Comparison of ENCODE assay signal across 8 cellular contexts in genomic region chr11:115256326-115257197, GRCh38.
DNase-seq lines count a peak whose midpoint lies in the region; ATAC-seq and TF ChIP-seq lines count a peak whose summit lies in the region.

No MANE protein-coding gene starts in this region.

- DNase-seq in DMS153 treated with DMSO at 0.1 percent for 48 hours (lab: John Stamatoyannopoulos, UW; ENCODE audit: unreplicated experiment) = peak; percentile 46
- peak; percentile 5 for DNase-seq in activated CD8-positive, alpha-beta T cell treated with anti-CD3 and anti-CD28 coated beads for 36 hours
- no peak for DNase-seq in DMS 273 (lab: John Stamatoyannopoulos, UW; ENCODE audit: unreplicated experiment)
- DNase-seq in Calu3 = no peak
- DNase-seq in activated T-cell treated with anti-CD3 and anti-CD28 coated beads, Interleukin-2, amount 50 U/mL, for 24 hours = no peak
- no peak for DNase-seq in sciatic nerve (ENCODE audit: low spot score)

- H3K9me3 Mint-ChIP-seq in activated CD8-positive, alpha-beta T cell treated with anti-CD3 and anti-CD28 coated beads for 36 hours = peaks cover 2% of the 10 kb centered on the region
- no peaks in the 10 kb centered on the region for H3K9me3 Mint-ChIP-seq in Calu3 (ENCODE audit: low read depth, unreplicated experiment)
- no peaks in the 10 kb centered on the region for H3K9me3 Mint-ChIP-seq in activated T-cell treated with anti-CD3 and anti-CD28 coated beads, Interleukin-2, amount 50 U/mL, for 24 hours

- H3K27me3 Mint-ChIP-seq in activated CD8-positive, alpha-beta T cell treated with anti-CD3 and anti-CD28 coated beads for 36 hours = peaks cover 2% of the 10 kb centered on the region
- peaks cover 14% of the 10 kb centered on the region for H3K27me3 Mint-ChIP-seq in Calu3 (ENCODE audit: unreplicated experiment)
- H3K27me3 Mint-ChIP-seq in activated T-cell treated with anti-CD3 and anti-CD28 coated beads, Interleukin-2, amount 50 U/mL, for 24 hours = peaks cover 7% of the 10 kb centered on the region

- no peak for TF ChIP-seq CTCF in activated CD8-positive, alpha-beta T cell treated with anti-CD3 and anti-CD28 coated beads for 36 hours (IDR thresholded peaks at IDR 0.05)
- TF ChIP-seq CTCF in Calu3 (IDR thresholded peaks at IDR 0.05; ENCODE audit: unreplicated experiment) = no peak

- POLR2A ChIA-PET in activated CD8-positive, alpha-beta T cell treated with anti-CD3 and anti-CD28 coated beads for 36 hours (lab: Charles Lee) = no interaction called here

- H3K4me1 Mint-ChIP-seq in activated CD8-positive, alpha-beta T cell treated with anti-CD3 and anti-CD28 coated beads for 36 hours (ENCODE audit: low read depth) = peaks cover 5% of the 10 kb centered on the region
- H3K4me1 Mint-ChIP-seq in Calu3 (ENCODE audit: low read depth, unreplicated experiment) = no peaks in the 10 kb centered on the region
- H3K4me1 Mint-ChIP-seq in activated T-cell treated with anti-CD3 and anti-CD28 coated beads, Interleukin-2, amount 50 U/mL, for 24 hours (ENCODE audit: low read depth) = peaks cover 2% of the 10 kb centered on the region

- H3K27ac Mint-ChIP-seq in activated CD8-positive, alpha-beta T cell treated with anti-CD3 and anti-CD28 coated beads for 36 hours = peak overlapping the region; percentile 47
- H3K27ac Mint-ChIP-seq in Calu3 (ENCODE audit: unreplicated experiment) = no peak overlapping the region
- H3K27ac Mint-ChIP-seq in activated T-cell treated with anti-CD3 and anti-CD28 coated beads, Interleukin-2, amount 50 U/mL, for 24 hours = no peak overlapping the region

- no peak overlapping the region for H3K4me3 Mint-ChIP-seq in activated CD8-positive, alpha-beta T cell treated with anti-CD3 and anti-CD28 coated beads for 36 hours
- H3K4me3 Mint-ChIP-seq in Calu3 (ENCODE audit: low read depth, unreplicated experiment) = no peak overlapping the region
- H3K4me3 Mint-ChIP-seq in activated T-cell treated with anti-CD3 and anti-CD28 coated beads, Interleukin-2, amount 50 U/mL, for 24 hours = no peak overlapping the region

- CTCF ChIA-PET in activated CD8-positive, alpha-beta T cell treated with anti-CD3 and anti-CD28 coated beads for 36 hours (lab: Charles Lee) = no interaction called here
- CTCF ChIA-PET in Calu3 (lab: Charles Lee) = no interaction called here

- intact Hi-C loops in activated CD8-positive, alpha-beta T cell treated with anti-CD3 and anti-CD28 coated beads for 36 hours (cut with micrococcal nuclease) = no loop called here
- intact Hi-C loops in Calu3 (cut with micrococcal nuclease; ENCODE audit: unreplicated experiment) (no loop called here), sciatic nerve (cut with DNase I) (no loop called here)

- no TSS peak for BruUV-seq in Calu3 (replicated peaks; lab: Mats Ljungman, UMichigan)

- H3K36me3 Mint-ChIP-seq in activated CD8-positive, alpha-beta T cell treated with anti-CD3 and anti-CD28 coated beads for 36 hours (ENCODE audit: low read depth) = no peaks in the 10 kb centered on the region
- no peaks in the 10 kb centered on the region for H3K36me3 Mint-ChIP-seq in Calu3 (ENCODE audit: insufficient read depth, unreplicated experiment)
- H3K36me3 Mint-ChIP-seq in activated T-cell treated with anti-CD3 and anti-CD28 coated beads, Interleukin-2, amount 50 U/mL, for 24 hours (ENCODE audit: low read depth) = no peaks in the 10 kb centered on the region

- ATAC-seq in GM19452 (IDR thresholded peaks at IDR 0.05; ENCODE audit: unreplicated experiment) (peak; percentile 97), HG03432 (IDR thresholded peaks at IDR 0.05; ENCODE audit: unreplicated experiment) (peak; percentile 79), sciatic nerve (no peak)
- ATAC-seq in activated CD8-positive, alpha-beta T cell treated with anti-CD3 and anti-CD28 coated beads for 36 hours = peak; percentile 58

Comparison
In these comparisons a context has a peak if more than half of its experiments do, and no peak if none do; other contexts are left out.
1. DNase-seq: peak in DMS153 treated with DMSO at 0.1 percent for 48 hours (single experiment) and activated CD8-positive, alpha-beta T cell treated with anti-CD3 and anti-CD28 coated beads for 36 hours (single experiment); none in DMS 273 (single experiment), Calu3 (single experiment), activated T-cell treated with anti-CD3 and anti-CD28 coated beads, Interleukin-2, amount 50 U/mL, for 24 hours (single experiment) and sciatic nerve (single experiment).